In the genomic region with DNA sequence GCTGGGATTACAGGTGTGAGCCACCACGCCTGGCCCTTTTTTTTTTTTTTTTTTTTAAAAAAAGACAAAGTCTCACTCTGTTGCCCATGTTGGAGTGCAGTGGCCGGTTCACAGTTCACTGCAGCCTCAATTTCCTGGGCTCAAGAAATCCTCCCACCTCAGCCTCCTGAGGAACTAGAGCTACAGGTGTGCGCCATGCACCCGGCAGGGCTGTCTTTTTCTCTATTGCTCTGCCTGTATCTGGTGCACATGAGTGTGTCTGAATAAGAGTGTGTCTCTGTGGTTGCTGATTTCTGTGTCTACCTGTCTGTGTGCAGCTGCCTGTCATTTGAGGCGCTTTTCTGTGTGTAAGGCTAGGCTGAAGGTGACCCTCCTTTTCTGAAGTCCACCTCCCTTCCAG, we compare ENCODE assay signal across 10 cellular contexts. TPM values are rescaled to one million over a fixed set of nuclear protein-coding genes. Genes with fewer than 3 reads are reported as not detected.
DNase-seq lines count a peak whose midpoint lies in the region; ATAC-seq and TF ChIP-seq lines count a peak whose summit lies in the region.
"Had no signal": no experiment of that assay in that cellular context is flagged by ENCODE, and none has a peak within 500 bp of the region (broad histone marks: within the 10 kb centered on the region; RNA-seq: fewer than 3 reads in every experiment).

No MANE protein-coding gene starts in this region.

- in situ Hi-C loops in transverse colon (cut with MboI; ENCODE audit: low pct_ligation_motif_present in 1 of 4, low pct_unique_long_range_greater_than_20kb in 1 of 4, low sequenced_read_pairs in 3 of 4): loop anchor here in 1 of 4 donors (10.0 kb wide), 1 partner anchor 75 kb away; a partner anchor contains a TSS

- no TSS peak for BruUV-seq in MCF 10A (replicated peaks; lab: Mats Ljungman, UMichigan)

- no peak for TF ChIP-seq POLR2A in breast epithelium (IDR thresholded peaks at IDR 0.05)
- TF ChIP-seq POLR2A in transverse colon (IDR thresholded peaks at IDR 0.05): no peak

- peaks cover 20% of the 10 kb centered on the region for H3K36me3 Mint-ChIP-seq in MCF 10A (ENCODE audit: insufficient read depth, unreplicated experiment)
- peaks cover 6% of the 10 kb centered on the region for H3K36me3 Mint-ChIP-seq in activated CD8-positive, alpha-beta T cell treated with anti-CD3 and anti-CD28 coated beads for 36 hours (ENCODE audit: low read depth)
- peaks cover 4% of the 10 kb centered on the region for H3K36me3 Mint-ChIP-seq in osteocyte (ENCODE audit: unreplicated experiment)

- POLR2A ChIA-PET in MCF 10A (lab: Yijun Ruan, JAX): interaction anchor here (2.0 to 8.4 kb wide), 3 partner anchors 9 to 75 kb away, joined by 13 to 138 read pairs (median 136); a partner anchor contains a TSS
- POLR2A ChIA-PET in activated CD8-positive, alpha-beta T cell treated with anti-CD3 and anti-CD28 coated beads for 36 hours (lab: Charles Lee): interaction anchor here (0.9 to 5.3 kb wide), 8 partner anchors 9 to 94 kb away, joined by 3 to 48 read pairs (median 4); a partner anchor contains a TSS

- CTCF ChIA-PET in MCF 10A (lab: Yijun Ruan, JAX): interaction anchor here (1.0 kb wide), 1 partner anchor 19 kb away, joined by 5 read pairs; no protein-coding TSS in a partner anchor
- CTCF ChIA-PET in activated CD8-positive, alpha-beta T cell treated with anti-CD3 and anti-CD28 coated beads for 36 hours (lab: Charles Lee): interaction anchor here (1.0 to 1.6 kb wide), 5 partner anchors 10 to 92 kb away, joined by 3 to 5 read pairs (median 3); a partner anchor contains a TSS

- H3K27me3 ChIP-seq in breast epithelium (no peaks in the 10 kb centered on the region), lower lobe of right lung (ENCODE audit: low read depth) (no peaks in the 10 kb centered on the region), transverse colon (no peaks in the 10 kb centered on the region)

- 63 to 80% methylated on average over 1 to 5 of the region's 5 CpGs for WGBS in transverse colon (ENCODE audit: low coverage in 1 of 2), 2 donors

- H3K4me3 Mint-ChIP-seq in MCF 10A (ENCODE audit: unreplicated experiment): no peak overlapping the region
- peak overlapping the region; percentile 5 for H3K4me3 Mint-ChIP-seq in activated CD8-positive, alpha-beta T cell treated with anti-CD3 and anti-CD28 coated beads for 36 hours
- H3K4me3 Mint-ChIP-seq in osteocyte (ENCODE audit: unreplicated experiment): no peak overlapping the region

- TF ChIP-seq EP300 in transverse colon (IDR thresholded peaks at IDR 0.05; ENCODE audit: low read depth): no peak

- H3K9me3 ChIP-seq in breast epithelium: no peaks in the 10 kb centered on the region
- no peaks in the 10 kb centered on the region for H3K9me3 ChIP-seq in lower lobe of right lung
- H3K9me3 ChIP-seq in transverse colon: no peaks in the 10 kb centered on the region
- H3K9me3 ChIP-seq: mucosa of descending colon had no signal

- no peaks in the 10 kb centered on the region for H3K9me3 Mint-ChIP-seq in MCF 10A (ENCODE audit: unreplicated experiment)
- no peaks in the 10 kb centered on the region for H3K9me3 Mint-ChIP-seq in activated CD8-positive, alpha-beta T cell treated with anti-CD3 and anti-CD28 coated beads for 36 hours
- H3K9me3 Mint-ChIP-seq in osteocyte (ENCODE audit: unreplicated experiment): no peaks in the 10 kb centered on the region

- no peak for ATAC-seq in activated CD8-positive, alpha-beta T cell treated with anti-CD3 and anti-CD28 coated beads for 36 hours
- ATAC-seq in lower lobe of right lung: no peak

- H3K4me1 Mint-ChIP-seq in MCF 10A (ENCODE audit: insufficient read depth, unreplicated experiment): peaks cover 24% of the 10 kb centered on the region
- peaks cover 23% of the 10 kb centered on the region for H3K4me1 Mint-ChIP-seq in activated CD8-positive, alpha-beta T cell treated with anti-CD3 and anti-CD28 coated beads for 36 hours (ENCODE audit: low read depth)
- peaks cover 19% of the 10 kb centered on the region for H3K4me1 Mint-ChIP-seq in osteocyte (ENCODE audit: unreplicated experiment)

- no peak overlapping the region for H3K27ac Mint-ChIP-seq in MCF 10A (ENCODE audit: low read depth, unreplicated experiment)
- peak overlapping the region; percentile 25 for H3K27ac Mint-ChIP-seq in activated CD8-positive, alpha-beta T cell treated with anti-CD3 and anti-CD28 coated beads for 36 hours
- no peak overlapping the region for H3K27ac Mint-ChIP-seq in osteocyte (ENCODE audit: unreplicated experiment)

- peaks cover 4 to 6% of the 10 kb centered on the region in 2 donors for H3K4me1 ChIP-seq in breast epithelium
- peaks cover 19% of the 10 kb centered on the region for H3K4me1 ChIP-seq in lower lobe of right lung
- peaks cover 17 to 32% (median 22%) of the 10 kb centered on the region in 4 donors for H3K4me1 ChIP-seq in transverse colon

- TF ChIP-seq CTCF in breast epithelium (IDR thresholded peaks at IDR 0.05) (no peak), MCF 10A (IDR thresholded peaks at IDR 0.05; ENCODE audit: unreplicated experiment) (no peak), lower lobe of right lung (IDR thresholded peaks at IDR 0.05) (no peak), transverse colon (IDR thresholded peaks at IDR 0.05) (no peak), osteocyte (IDR thresholded peaks at IDR 0.05) (no peak)
- no peak for TF ChIP-seq CTCF in activated CD8-positive, alpha-beta T cell treated with anti-CD3 and anti-CD28 coated beads for 36 hours (IDR thresholded peaks at IDR 0.05)

- H3K4me3 ChIP-seq in breast epithelium (peak overlapping the region in 1 of 3 donors; percentile 67), lower lobe of right lung (no peak overlapping the region), transverse colon (no peak overlapping the region)

- H3K36me3 ChIP-seq in breast epithelium: peaks cover 4% of the 10 kb centered on the region
- H3K36me3 ChIP-seq in lower lobe of right lung: peaks cover 8% of the 10 kb centered on the region
- H3K36me3 ChIP-seq in transverse colon: peaks cover 0 to 5% (median under 1%) of the 10 kb centered on the region in 4 donors

- H3K27me3 Mint-ChIP-seq in MCF 10A (ENCODE audit: insufficient read depth, unreplicated experiment) (no peaks in the 10 kb centered on the region), osteocyte (ENCODE audit: unreplicated experiment) (no peaks in the 10 kb centered on the region)
- no peaks in the 10 kb centered on the region for H3K27me3 Mint-ChIP-seq in activated CD8-positive, alpha-beta T cell treated with anti-CD3 and anti-CD28 coated beads for 36 hours

- intact Hi-C loops in breast epithelium (cut with DNase I; ENCODE audit: low total_unique reads): no loop called here
- intact Hi-C loops in MCF 10A (cut with micrococcal nuclease): no loop called here
- intact Hi-C loops in activated CD8-positive, alpha-beta T cell treated with anti-CD3 and anti-CD28 coated beads for 36 hours (cut with micrococcal nuclease): no loop called here
- intact Hi-C loops in lower lobe of right lung (cut with DNase I): no loop called here
- intact Hi-C loops in transverse colon (cut with DNase I; ENCODE audit: low total_unique reads): no loop called here

- DNase-seq in breast epithelium (ENCODE audit: low spot score in 2 of 2): no peak
- DNase-seq in MCF 10A (ENCODE audit: unreplicated experiment): no peak
- peak; percentile 16 for DNase-seq in activated CD8-positive, alpha-beta T cell treated with anti-CD3 and anti-CD28 coated beads for 36 hours
- DNase-seq in lower lobe of right lung: no peak
- no peak for DNase-seq in transverse colon
- DNase-seq in NK-92 treated with Interleukin-12 subunit alpha and Interleukin-12 subunit beta, amount 100 ng/mL, for 24 hours (lab: John Stamatoyannopoulos, UW): no peak
- no peak for DNase-seq in osteocyte (ENCODE audit: extremely low spot score, unreplicated experiment)
- DNase-seq in NCI-H128 (lab: John Stamatoyannopoulos, UW; ENCODE audit: unreplicated experiment): no peak

- peak overlapping the region; percentile 81 to 93 for H3K27ac ChIP-seq in breast epithelium
- H3K27ac ChIP-seq in lower lobe of right lung: peak overlapping the region; percentile 89
- peak overlapping the region; percentile 92 to 97 (median 93) for H3K27ac ChIP-seq in transverse colon

RNA-seq across cellular contexts. Expression of a gene that starts 1.6 kb away (rescaled TPM):
- total RNA-seq in breast epithelium (1 to 10 TPM; 6.2 to 8.8 (median 6.3) TPM), MCF 10A (2022) (19.0 and 20.2 TPM in 2 replicates), lower lobe of right lung (32.0 TPM), transverse colon (10 to 100 TPM; 12.2 to 54.7 (median 30.0) TPM), osteocyte (31.6 and 32.9 TPM in 2 replicates)
- 10 to 100 TPM; 16.0 to 17.8 TPM for total RNA-seq in activated CD8-positive, alpha-beta T cell treated with anti-CD3 and anti-CD28 coated beads for 36 hours

RNA-seq across cellular contexts. Expression of a gene that starts 8.3 kb away (rescaled TPM):
- 10 to 100 TPM in 2 of 3 donors, under 1 TPM in 1; 0.32 to 16.1 (median 10.2) TPM for total RNA-seq in breast epithelium
- 3.9 and 4.7 TPM in 2 replicates for total RNA-seq in MCF 10A (2022)
- 1 to 10 TPM; 1.5 TPM for total RNA-seq in activated CD8-positive, alpha-beta T cell treated with anti-CD3 and anti-CD28 coated beads for 36 hours
- 7.6 TPM for total RNA-seq in lower lobe of right lung
- total RNA-seq in transverse colon: 10 to 100 TPM in 2 of 4 donors, 1 to 10 TPM in 1, under 1 TPM in 1; 0.40 to 22.7 (median 12.2) TPM
- total RNA-seq in osteocyte: 0.32 and 0.52 TPM in 2 replicates
- total RNA-seq: RPMI7951 had no signal

RNA-seq across cellular contexts. Expression of a gene that starts 9.0 kb away (rescaled TPM):
- 10 to 100 TPM; 54.7 to 60.0 (median 57.4) TPM for total RNA-seq in breast epithelium
- total RNA-seq in MCF 10A (2022): 54.4 and 57.9 TPM in 2 replicates
- total RNA-seq in activated CD8-positive, alpha-beta T cell treated with anti-CD3 and anti-CD28 coated beads for 36 hours: 10 to 100 TPM; 75.6 to 79.4 TPM
- total RNA-seq in lower lobe of right lung: 47.2 TPM
- 100 to 1,000 TPM in 1 of 4 donors, 10 to 100 TPM in 3; 56.5 to 105 (median 74.4) TPM for total RNA-seq in transverse colon
- total RNA-seq in osteocyte: 58.7 and 66.2 TPM in 2 replicates

RNA-seq across cellular contexts. Expression of a gene that starts 50.6 kb away (rescaled TPM):
- total RNA-seq in breast epithelium: 100 to 1,000 TPM in 1 of 3 donors, 10 to 100 TPM in 2; 34.8 to 114 (median 41.0) TPM
- 37.6 and 56.5 TPM in 2 replicates for total RNA-seq in MCF 10A (2022)
- total RNA-seq in activated CD8-positive, alpha-beta T cell treated with anti-CD3 and anti-CD28 coated beads for 36 hours: 1 to 10 TPM; 6.3 to 7.1 TPM
- 114 TPM for total RNA-seq in lower lobe of right lung
- 10 to 100 TPM; 31.8 to 97.6 (median 58.2) TPM for total RNA-seq in transverse colon
- 67.4 and 67.7 TPM in 2 replicates for total RNA-seq in osteocyte

RNA-seq across cellular contexts. Expression of a gene that starts 52.6 kb away (rescaled TPM):
- total RNA-seq in breast epithelium (10 to 100 TPM in 2 of 3 donors, 1 to 10 TPM in 1; 9.8 to 15.4 (median 10.6) TPM), MCF 10A (2022) (81.3 and 101 TPM in 2 replicates), lower lobe of right lung (59.4 TPM), transverse colon (100 to 1,000 TPM in 1 of 4 donors, 10 to 100 TPM in 3; 20.2 to 118 (median 32.7) TPM), osteocyte (74.9 and 81.9 TPM in 2 replicates)
- 10 to 100 TPM; 54.5 to 57.2 TPM for total RNA-seq in activated CD8-positive, alpha-beta T cell treated with anti-CD3 and anti-CD28 coated beads for 36 hours
